In the genomic region with DNA sequence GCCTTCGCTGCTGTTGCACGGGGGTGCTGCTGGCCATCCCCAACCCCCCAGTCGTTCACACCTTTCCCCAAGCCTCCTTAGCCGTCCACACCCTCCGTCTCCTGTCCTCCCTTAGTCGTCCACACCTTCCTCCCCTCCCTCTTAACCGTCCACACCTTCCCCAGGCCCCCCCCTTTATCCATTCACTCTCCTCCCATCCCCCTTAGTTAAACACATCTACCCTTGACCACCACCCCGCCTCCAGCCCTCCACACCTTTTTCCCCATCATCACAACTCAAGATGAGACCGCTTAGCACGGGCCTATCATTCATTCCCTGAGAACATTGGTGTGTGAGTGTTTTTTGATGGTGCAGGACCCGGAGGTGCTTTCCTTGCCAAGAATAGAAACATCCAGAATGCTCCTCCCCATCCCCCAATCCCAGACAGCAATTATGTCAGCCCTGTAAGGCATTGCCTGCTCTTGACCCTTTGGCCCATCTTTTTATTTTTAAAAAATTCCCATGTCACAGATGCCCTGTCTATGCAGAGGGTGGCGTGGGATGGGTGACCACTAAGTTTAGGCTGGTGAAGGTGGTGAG, we compare ENCODE assay signal across 8 cellular contexts. TPM values are rescaled to one million over a fixed set of nuclear protein-coding genes. Genes with fewer than 3 reads are reported as not detected.
A peak's percentile ranks its signal among the peaks of the same experiment; 100 is the strongest.
DNase-seq lines count a peak whose midpoint lies in the region; TF ChIP-seq lines count a peak whose summit lies in the region.

No MANE protein-coding gene starts in this region.

- DNase-seq in NCI-H187 treated with DMSO at 0.1 percent for 48 hours (lab: John Stamatoyannopoulos, UW) (no peak), NCI-H446 treated with DMSO at 0.1 percent for 48 hours (lab: John Stamatoyannopoulos, UW) (no peak), cortex of kidney (lab: John Stamatoyannopoulos, UW) (no peak), AML-193 (lab: John Stamatoyannopoulos, UW) (no peak)

- H3K9ac ChIP-seq in ES-I3 (ENCODE audit: low read depth, low read length) = peak overlapping the region; percentile 92
- peak overlapping the region; percentile 75 for H3K9ac ChIP-seq in OCI-LY1 (ENCODE audit: low read length)

- no peaks in the 10 kb centered on the region for H3K9me3 ChIP-seq in ES-I3 (ENCODE audit: control insufficient read depth, insufficient read depth, low read length)
- H3K9me3 ChIP-seq in OCI-LY1 (ENCODE audit: low read length) = no peaks in the 10 kb centered on the region
- H3K9me3 ChIP-seq in ectodermal cell (ENCODE audit: control insufficient read depth, low read length) = no peaks in the 10 kb centered on the region
- no peaks in the 10 kb centered on the region for H3K9me3 ChIP-seq in muscle layer of duodenum (ENCODE audit: control insufficient read depth in 1 of 2, low read length in 2 of 2)

- no peak overlapping the region for H2AFZ ChIP-seq in OCI-LY1 (ENCODE audit: low read length)

- H4K20me1 ChIP-seq in OCI-LY1 (ENCODE audit: insufficient read depth, low read length) = no peaks in the 10 kb centered on the region

- no peak for TF ChIP-seq CTCF in OCI-LY1 (IDR thresholded peaks at IDR 0.05; ENCODE audit: low read length)

- H3F3A ChIP-seq in OCI-LY1 (ENCODE audit: insufficient read depth, low read length) = no peaks in the 10 kb centered on the region

- H3K4me1 ChIP-seq in ES-I3 (ENCODE audit: insufficient read depth, low read length) (peaks cover 4% of the 10 kb centered on the region; the same call in 1 of the 2 replicates), OCI-LY1 (ENCODE audit: insufficient read depth, low read length, severe bottlenecking) (peaks cover 30% of the 10 kb centered on the region), ectodermal cell (ENCODE audit: control insufficient read depth, insufficient read depth, low read length) (peaks cover 17% of the 10 kb centered on the region), muscle layer of duodenum (ENCODE audit: control insufficient read depth in 1 of 2, insufficient read depth in 2 of 2, low read length in 2 of 2) (peaks cover 7 to 27% of the 10 kb centered on the region in 2 donors)

- no peaks in the 10 kb centered on the region for H3K9me2 ChIP-seq in OCI-LY1 (ENCODE audit: low read depth, low read length)

- peaks cover 40% of the 10 kb centered on the region for H3K79me2 ChIP-seq in OCI-LY1 (ENCODE audit: insufficient read depth, low read length)

- 14 to 16% methylated on average over 10 of the region's 12 CpGs for WGBS in ectodermal cell, 2 experiments

- peak overlapping the region; percentile 80 for H3K4me2 ChIP-seq in OCI-LY1 (ENCODE audit: low read length)

- H3K27ac ChIP-seq in OCI-LY1 (ENCODE audit: low read depth, low read length, poor library complexity, severe bottlenecking) (peak overlapping the region; percentile 16), ectodermal cell (ENCODE audit: insufficient read depth, low read depth, low read length, poor library complexity, severe bottlenecking) (no peak overlapping the region), muscle layer of duodenum (ENCODE audit: low read length) (peak overlapping the region; percentile 87)

- no peaks in the 10 kb centered on the region for H3K27me3 ChIP-seq in OCI-LY1 (ENCODE audit: insufficient read depth, low read length)
- H3K27me3 ChIP-seq in ectodermal cell (ENCODE audit: control insufficient read depth, insufficient read depth, low read length, poor library complexity, severe bottlenecking) = peaks cover 12% of the 10 kb centered on the region
- H3K27me3 ChIP-seq in muscle layer of duodenum (ENCODE audit: low read depth, low read length) = no peaks in the 10 kb centered on the region

- no peaks in the 10 kb centered on the region for H3K36me3 ChIP-seq in ES-I3 (ENCODE audit: insufficient read depth, low read length)
- H3K36me3 ChIP-seq in OCI-LY1 (ENCODE audit: insufficient read depth, low read length) = no peaks in the 10 kb centered on the region
- no peaks in the 10 kb centered on the region for H3K36me3 ChIP-seq in ectodermal cell (ENCODE audit: control insufficient read depth, insufficient read depth, low read length)
- no peaks in the 10 kb centered on the region for H3K36me3 ChIP-seq in muscle layer of duodenum (ENCODE audit: control insufficient read depth in 1 of 2, insufficient read depth in 2 of 2, low read length in 2 of 2)

- H3K4me3 ChIP-seq in OCI-LY1 (ENCODE audit: low read depth, low read length, poor library complexity, severe bottlenecking) (peak overlapping the region; percentile 84), ectodermal cell (ENCODE audit: insufficient read depth, low read depth, low read length) (peak overlapping the region; percentile 86), muscle layer of duodenum (ENCODE audit: low read depth in 1 of 2, low read length in 2 of 2) (peak overlapping the region; percentile 85 to 97)

RNA-seq across cellular contexts. Expression of gene TENT4B, which starts 1.4 kb away (rescaled TPM):
- 11.8 TPM for polyA plus RNA-seq in ectodermal cell (2013, experiment 1 of 4)
- 11.5 TPM for polyA plus RNA-seq in ectodermal cell (2013, experiment 2 of 4)
- 8.2 TPM for polyA plus RNA-seq in ectodermal cell (2013, experiment 3 of 4)
- 8.8 TPM for polyA plus RNA-seq in ectodermal cell (2013, experiment 4 of 4)
